In the genomic region with DNA sequence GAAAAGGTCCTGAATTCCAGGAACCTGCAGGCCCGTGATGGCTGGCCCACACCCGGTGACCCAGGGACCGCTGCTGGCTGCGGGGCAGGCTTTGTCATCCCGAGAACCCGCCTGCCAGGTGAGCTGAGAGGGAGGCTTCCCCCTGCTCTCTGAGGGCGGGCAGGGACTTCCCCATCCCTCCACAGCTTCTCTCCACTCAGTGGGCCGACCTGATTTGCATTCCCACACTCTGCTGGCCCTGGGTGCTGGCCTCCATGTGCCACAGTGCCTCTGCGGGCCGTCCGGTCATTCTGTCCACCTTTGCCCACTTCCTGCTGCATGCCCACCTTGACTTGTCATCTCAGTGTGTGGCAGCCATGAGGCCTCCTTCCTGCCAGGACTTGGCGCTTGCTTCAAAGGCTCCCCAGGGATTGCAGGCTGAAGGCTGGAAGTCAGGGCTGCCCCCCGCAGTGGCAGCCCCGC, we compare ENCODE assay signal across 10 cellular contexts. TPM values are rescaled to one million over a fixed set of nuclear protein-coding genes. Genes with fewer than 3 reads are reported as not detected.
DNase-seq lines count a peak whose midpoint lies in the region; ATAC-seq and TF ChIP-seq lines count a peak whose summit lies in the region.
"Had no signal": no experiment of that assay in that cellular context is flagged by ENCODE, and none has a peak within 500 bp of the region (broad histone marks: within the 10 kb centered on the region; RNA-seq: fewer than 3 reads in every experiment).

No MANE protein-coding gene starts in this region.

- H3K79me2 ChIP-seq in HCT116 (ENCODE audit: insufficient read depth, low read length): peaks cover 50% of the 10 kb centered on the region; the same call in 1 of the 2 replicates
- H3K79me2 ChIP-seq in Karpas-422 (ENCODE audit: low read length): peaks cover 95% of the 10 kb centered on the region

- no peaks in the 10 kb centered on the region for H3K9me3 Mint-ChIP-seq in activated CD4-positive, alpha-beta T cell treated with anti-CD3 and anti-CD28 coated beads, Interleukin-2, amount 10 ng/mL, durations not matched to agents 7 days and 5 days
- H3K9me3 Mint-ChIP-seq in CD4-positive, alpha-beta memory T cell: no peaks in the 10 kb centered on the region
- H3K9me3 Mint-ChIP-seq: natural killer cell treated with Interleukin-12 subunit alpha and Interleukin-12 subunit beta and Interleukin-15 and Interleukin-18, amount 100 ng/mL, for 72 hours had no signal

- no peak overlapping the region for H3K27ac Mint-ChIP-seq in activated CD4-positive, alpha-beta T cell treated with anti-CD3 and anti-CD28 coated beads, Interleukin-2, amount 10 ng/mL, durations not matched to agents 7 days and 5 days
- no peak overlapping the region for H3K27ac Mint-ChIP-seq in CD4-positive, alpha-beta memory T cell
- H3K27ac Mint-ChIP-seq: natural killer cell treated with Interleukin-12 subunit alpha and Interleukin-12 subunit beta and Interleukin-15 and Interleukin-18, amount 100 ng/mL, for 72 hours had no signal

- H4K20me1 ChIP-seq in HCT116 (ENCODE audit: insufficient read depth) (no peaks in the 10 kb centered on the region; the same call in 1 of the 2 replicates), Karpas-422 (ENCODE audit: insufficient read depth, low read depth, low read length) (no peaks in the 10 kb centered on the region; the same call in 1 of the 2 replicates)

- no TSS peak for BruUV-seq in HCT116 (replicated peaks; lab: Mats Ljungman, UMichigan)

- H3K4me3 ChIP-seq in HCT116 (replicated peaks in 1 of 2; ENCODE audit: low read depth in 1 of 2, low read length in 2 of 2) (no peak overlapping the region), Karpas-422 (ENCODE audit: low read length) (peak overlapping the region; percentile 33; the same call in 1 of the 2 replicates)
- H3K4me3 ChIP-seq in CD4-positive, alpha-beta memory T cell (ENCODE audit: low read length in 2 of 2): no peak overlapping the region
- H3K4me3 ChIP-seq: upper lobe of left lung had no signal

- no peak for TF ChIP-seq RAD21 in HCT116 (IDR thresholded peaks at IDR 0.05; ENCODE audit: low read depth)

- H3K36me3 Mint-ChIP-seq in activated CD4-positive, alpha-beta T cell treated with anti-CD3 and anti-CD28 coated beads, Interleukin-2, amount 10 ng/mL, durations not matched to agents 7 days and 5 days (ENCODE audit: low read depth): no peaks in the 10 kb centered on the region
- H3K36me3 Mint-ChIP-seq in CD4-positive, alpha-beta memory T cell: no peaks in the 10 kb centered on the region
- H3K36me3 Mint-ChIP-seq: natural killer cell treated with Interleukin-12 subunit alpha and Interleukin-12 subunit beta and Interleukin-15 and Interleukin-18, amount 100 ng/mL, for 72 hours had no signal

- no peaks in the 10 kb centered on the region for H3K4me1 Mint-ChIP-seq in activated CD4-positive, alpha-beta T cell treated with anti-CD3 and anti-CD28 coated beads, Interleukin-2, amount 10 ng/mL, durations not matched to agents 7 days and 5 days
- no peaks in the 10 kb centered on the region for H3K4me1 Mint-ChIP-seq in CD4-positive, alpha-beta memory T cell

- peak overlapping the region; percentile 19; the same call in 1 of the 2 replicates for H3K27ac ChIP-seq in HCT116 (ENCODE audit: low read depth, low read length)
- H3K27ac ChIP-seq in Karpas-422 (ENCODE audit: low read length): peak overlapping the region; percentile 78
- H3K27ac ChIP-seq in CD4-positive, alpha-beta memory T cell (ENCODE audit: low read depth, low read length): no peak overlapping the region

- H3K9me3 ChIP-seq in HCT116 (ENCODE audit: control insufficient read depth in 1 of 2, insufficient read depth in 1 of 2, low read depth in 1 of 2, low read length in 2 of 2) (no peaks in the 10 kb centered on the region), Karpas-422 (ENCODE audit: low read length) (no peaks in the 10 kb centered on the region)
- H3K9me3 ChIP-seq in CD4-positive, alpha-beta memory T cell (ENCODE audit: control insufficient read depth in 1 of 2, low read length in 2 of 2): no peaks in the 10 kb centered on the region
- H3K9me3 ChIP-seq: upper lobe of left lung had no signal

- H2AFZ ChIP-seq in HCT116 (ENCODE audit: low read depth, low read length, poor library complexity, severe bottlenecking) (no peak overlapping the region), Karpas-422 (ENCODE audit: low read length) (no peak overlapping the region)

- CTCF ChIA-PET in activated CD4-positive, alpha-beta T cell treated with anti-CD3 and anti-CD28 coated beads, Interleukin-2, amount 10 ng/mL, durations not matched to agents 7 days and 5 days (lab: Charles Lee): no interaction called here
- CTCF ChIA-PET in HCT116 (lab: Charles Lee): no interaction called here
- CTCF ChIA-PET in CD4-positive, alpha-beta memory T cell (lab: Charles Lee; ENCODE audit: partially characterized antibody): interaction anchor here (1.0 kb wide), 1 partner anchor 10 kb away, joined by 3 read pairs; no protein-coding TSS in a partner anchor

- no peaks in the 10 kb centered on the region for H3K9me2 ChIP-seq in HCT116 (ENCODE audit: insufficient read depth)
- H3K9me2 ChIP-seq in Karpas-422 (replicated peaks; ENCODE audit: insufficient read depth, low read length): no peaks in the 10 kb centered on the region

- peaks cover 20 to 41% of the 10 kb centered on the region in 2 experiments; a peak in 3 of 4 replicates for H3K4me1 ChIP-seq in HCT116 (ENCODE audit: control insufficient read depth in 1 of 2, insufficient read depth in 2 of 2, low read length in 2 of 2)
- H3K4me1 ChIP-seq in Karpas-422 (ENCODE audit: low read length): peaks cover 61% of the 10 kb centered on the region
- H3K4me1 ChIP-seq in CD4-positive, alpha-beta memory T cell (ENCODE audit: insufficient read depth, low read length): no peaks in the 10 kb centered on the region

- ATAC-seq in HCT116: 0 out of 2 replicates have a peak, but pooled peaks have one; percentile 20

- H3K27me3 Mint-ChIP-seq in activated CD4-positive, alpha-beta T cell treated with anti-CD3 and anti-CD28 coated beads, Interleukin-2, amount 10 ng/mL, durations not matched to agents 7 days and 5 days: no peaks in the 10 kb centered on the region
- H3K27me3 Mint-ChIP-seq in CD4-positive, alpha-beta memory T cell: peaks cover 0 to 2% of the 10 kb centered on the region in 2 donors
- H3K27me3 Mint-ChIP-seq: natural killer cell treated with Interleukin-12 subunit alpha and Interleukin-12 subunit beta and Interleukin-15 and Interleukin-18, amount 100 ng/mL, for 72 hours had no signal

- RAD21 ChIA-PET in HCT116 (lab: Charles Lee; ENCODE audit: low non-redundant PET in 1 of 2, low total read pairs in 2 of 2, uncharacterized antibody in 2 of 2, unreplicated experiment in 2 of 2): interaction anchor here in 1 of 2 experiments (0.6 kb wide), 1 partner anchor 15 kb away, joined by 4 read pairs; no protein-coding TSS in a partner anchor

- H3K4me3 Mint-ChIP-seq in activated CD4-positive, alpha-beta T cell treated with anti-CD3 and anti-CD28 coated beads, Interleukin-2, amount 10 ng/mL, durations not matched to agents 7 days and 5 days: no peak overlapping the region
- H3K4me3 Mint-ChIP-seq in CD4-positive, alpha-beta memory T cell: no peak overlapping the region
- H3K4me3 Mint-ChIP-seq: natural killer cell treated with Interleukin-12 subunit alpha and Interleukin-12 subunit beta and Interleukin-15 and Interleukin-18, amount 100 ng/mL, for 72 hours had no signal

- H3K9ac ChIP-seq in HCT116 (ENCODE audit: low read length): no peak overlapping the region
- peak overlapping the region; percentile 59 for H3K9ac ChIP-seq in Karpas-422 (ENCODE audit: low read length)

- no peak for TF ChIP-seq POLR2A in HCT116 (IDR thresholded peaks at IDR 0.05; ENCODE audit: borderline replicate concordance, extremely low read depth, insufficient read depth, insufficient read length)

- H3K36me3 ChIP-seq in HCT116 (ENCODE audit: control insufficient read depth in 1 of 2, insufficient read depth in 2 of 2, low read length in 2 of 2) (no peaks in the 10 kb centered on the region), Karpas-422 (ENCODE audit: insufficient read depth, low read length) (no peaks in the 10 kb centered on the region)
- no peaks in the 10 kb centered on the region for H3K36me3 ChIP-seq in CD4-positive, alpha-beta memory T cell (ENCODE audit: insufficient read depth, low read length)
- H3K36me3 ChIP-seq: upper lobe of left lung had no signal

- DNase-seq in activated CD4-positive, alpha-beta T cell treated with anti-CD3 and anti-CD28 coated beads for 48 hours: peak; percentile 46
- DNase-seq in activated CD4-positive, alpha-beta T cell treated with anti-CD3 and anti-CD28 coated beads, Interleukin-2, amount 10 ng/mL, durations not matched to agents 7 days and 5 days: no peak
- DNase-seq in HCT116 (ENCODE audit: low read depth, low spot score) (no peak), Karpas-422 (peak; percentile 74), NCI-H146 treated with DMSO at 0.1 percent for 48 hours (lab: John Stamatoyannopoulos, UW; ENCODE audit: unreplicated experiment) (no peak), DMS153 treated with DMSO at 0.1 percent for 48 hours (lab: John Stamatoyannopoulos, UW; ENCODE audit: unreplicated experiment) (no peak)
- DNase-seq in stimulated activated CD8-positive, alpha-beta memory T cell treated with anti-CD3 and anti-CD28 coated beads, Interleukin-4, amount 100 ng/mL, for 24 hours (ENCODE audit: low read depth): peak; percentile 9
- DNase-seq in CD4-positive, alpha-beta memory T cell: no peak

- intact Hi-C loops in HCT116 (cut with micrococcal nuclease): no loop called here
- intact Hi-C loops in CD4-positive, alpha-beta memory T cell (cut with micrococcal nuclease): no loop called here

- POLR2A ChIA-PET in activated CD4-positive, alpha-beta T cell treated with anti-CD3 and anti-CD28 coated beads, Interleukin-2, amount 10 ng/mL, durations not matched to agents 7 days and 5 days (lab: Charles Lee): no interaction called here
- POLR2A ChIA-PET in HCT116 (lab: Charles Lee): no interaction called here
- POLR2A ChIA-PET in CD4-positive, alpha-beta memory T cell (lab: Charles Lee; ENCODE audit: partially characterized antibody): no interaction called here

- H3K4me2 ChIP-seq in HCT116 (ENCODE audit: low read length) (peak overlapping the region; percentile 24), Karpas-422 (ENCODE audit: low read depth, low read length, poor library complexity, severe bottlenecking) (peak overlapping the region; percentile 75)

- H3K27me3 ChIP-seq in HCT116 (ENCODE audit: insufficient read depth, low read length): no peaks in the 10 kb centered on the region
- no peaks in the 10 kb centered on the region for H3K27me3 ChIP-seq in Karpas-422 (ENCODE audit: low read length)
- no peaks in the 10 kb centered on the region for H3K27me3 ChIP-seq in CD4-positive, alpha-beta memory T cell (ENCODE audit: insufficient read depth, low read length)
- H3K27me3 ChIP-seq: upper lobe of left lung had no signal

- TF ChIP-seq CTCF in HCT116 (IDR thresholded peaks at IDR 0.05 in 2 of 3, conservative IDR thresholded peaks at IDR 0.05 in 1 of 3; ENCODE audit: borderline replicate concordance in 1 of 3, insufficient read depth in 1 of 3, low read depth in 2 of 3, low read length in 2 of 3): no peak

RNA-seq across cellular contexts. Expression of gene PALD1, which starts 35.3 kb away (rescaled TPM):
- 1 to 10 TPM; 1.2 to 1.5 TPM for total RNA-seq in activated CD4-positive, alpha-beta T cell treated with anti-CD3 and anti-CD28 coated beads, Interleukin-2, amount 10 ng/mL, durations not matched to agents 7 days and 5 days
- total RNA-seq in HCT116 (2021; ENCODE audit: unreplicated experiment): 33.1 TPM
- 23.1 and 25.7 TPM in 2 replicates for polyA plus RNA-seq in HCT116 (2012)
- 54.7 and 106 TPM in 2 replicates for total RNA-seq in Karpas-422 (2014; rRNA removed; shearing (Covaris generic); ENCODE audit: low replicate concordance)
- not detected for total RNA-seq in CD4-positive, alpha-beta memory T cell
- not detected for polyA plus RNA-seq in CD4-positive, alpha-beta memory T cell

Comparison
In these comparisons a context has a peak if more than half of its experiments do, and no peak if none do; other contexts are left out.
1. DNase-seq: peak in activated CD4-positive, alpha-beta T cell treated with anti-CD3 and anti-CD28 coated beads for 48 hours (single experiment), Karpas-422 (single experiment) and stimulated activated CD8-positive, alpha-beta memory T cell treated with anti-CD3 and anti-CD28 coated beads, Interleukin-4, amount 100 ng/mL, for 24 hours (single experiment); none in activated CD4-positive, alpha-beta T cell treated with anti-CD3 and anti-CD28 coated beads, Interleukin-2, amount 10 ng/mL, durations not matched to agents 7 days and 5 days (single experiment), HCT116 (single experiment), NCI-H146 treated with DMSO at 0.1 percent for 48 hours (single experiment), DMS153 treated with DMSO at 0.1 percent for 48 hours (single experiment) and CD4-positive, alpha-beta memory T cell (0 of 5).
2. RNA of gene PALD1, which starts 35.3 kb away (total RNA-seq): 54.7 to 106 TPM in Karpas-422 and 33.1 TPM in HCT116 (single experiment); 1.2 to 1.5 TPM in activated CD4-positive, alpha-beta T cell treated with anti-CD3 and anti-CD28 coated beads, Interleukin-2, amount 10 ng/mL, durations not matched to agents 7 days and 5 days and not detected in CD4-positive, alpha-beta memory T cell; every median in the first group is over 10 times any median in the second.